ENCODE assay signal across 18 cellular contexts in genomic region chr1:94998128-94998527, GRCh38.
DNase-seq lines count a peak whose midpoint lies in the region; ATAC-seq and TF ChIP-seq lines count a peak whose summit lies in the region.
"Had no signal": no experiment of that assay in that cellular context is flagged by ENCODE, and none has a peak within 500 bp of the region (broad histone marks: within the 10 kb centered on the region; RNA-seq: fewer than 3 reads in every experiment).

No MANE protein-coding gene starts in this region.

- H3K9ac ChIP-seq in endodermal cell (ENCODE audit: extremely low read depth, low read length, poor library complexity, severe bottlenecking) = no peak overlapping the region
- H3K9ac ChIP-seq: BLaER1 treated with 17β-estradiol and CSF1 and Interleukin-3, amounts not matched to agents 10 nM and 100 nM; GM23248 had no signal

- no peak overlapping the region for H3K4me2 ChIP-seq in GM23338
- H3K4me2 ChIP-seq: BLaER1 treated with 17β-estradiol and CSF1 and Interleukin-3, amounts not matched to agents 10 nM and 100 nM had no signal

- H3K36me3 ChIP-seq in GM23338 (ENCODE audit: insufficient read depth) (no peaks in the 10 kb centered on the region), endodermal cell (ENCODE audit: control insufficient read depth, insufficient read depth, low read length) (no peaks in the 10 kb centered on the region)
- H3K36me3 ChIP-seq: BLaER1 treated with 17β-estradiol and CSF1 and Interleukin-3, amounts not matched to agents 10 nM and 100 nM had no signal

- no peaks in the 10 kb centered on the region for H3K9me2 ChIP-seq in GM23338 (ENCODE audit: insufficient read depth)

- H4K20me1 ChIP-seq in GM23338 (replicated peaks; ENCODE audit: insufficient read depth) = no peaks in the 10 kb centered on the region
- H4K20me1 ChIP-seq: BLaER1 treated with 17β-estradiol and CSF1 and Interleukin-3, amounts not matched to agents 10 nM and 100 nM had no signal

- H3K4me3 Mint-ChIP-seq in GM23338 (no peak overlapping the region), endodermal cell (no peak overlapping the region), neural crest cell (no peak overlapping the region)
- H3K4me3 Mint-ChIP-seq: B cell; CD8-positive, alpha-beta T cell; HFFc6 had no signal

- H3K27ac ChIP-seq in GM23338 (ENCODE audit: low read depth) = no peak overlapping the region
- peak overlapping the region; percentile 80 for H3K27ac ChIP-seq in endodermal cell (ENCODE audit: low read depth, low read length)
- H3K27ac ChIP-seq: BLaER1 treated with 17β-estradiol and CSF1 and Interleukin-3, amounts not matched to agents 10 nM and 100 nM; GM23248; HL-60 had no signal

- no peak overlapping the region for H3K27ac Mint-ChIP-seq in GM23338
- H3K27ac Mint-ChIP-seq in endodermal cell = no peak overlapping the region
- peak overlapping the region; percentile 55 for H3K27ac Mint-ChIP-seq in neural crest cell (ENCODE audit: unreplicated experiment)
- H3K27ac Mint-ChIP-seq: B cell; CD8-positive, alpha-beta T cell; HFFc6 had no signal

- 85 to 87% methylated on average over 3 of the region's 3 CpGs for WGBS in endodermal cell (ENCODE audit: insufficient coverage in 1 of 2, insufficient read length in 1 of 2), 2 experiments

- no peaks in the 10 kb centered on the region for H3K4me1 ChIP-seq in GM23338 (ENCODE audit: insufficient read depth)
- peaks cover 9% of the 10 kb centered on the region for H3K4me1 ChIP-seq in endodermal cell (ENCODE audit: control insufficient read depth, insufficient read depth, low read length)
- H3K4me1 ChIP-seq: BLaER1 treated with 17β-estradiol and CSF1 and Interleukin-3, amounts not matched to agents 10 nM and 100 nM had no signal

- no peak overlapping the region for H3K4me3 ChIP-seq in GM23338
- H3K4me3 ChIP-seq in endodermal cell (ENCODE audit: low read length) = no peak overlapping the region
- H3K4me3 ChIP-seq: BLaER1 treated with 17β-estradiol and CSF1 and Interleukin-3, amounts not matched to agents 10 nM and 100 nM; GM23248 had no signal

- no peak overlapping the region for H2AFZ ChIP-seq in GM23338
- H2AFZ ChIP-seq: GM23248 had no signal

- H3K9me3 ChIP-seq in endodermal cell (ENCODE audit: control insufficient read depth, low read length) = no peaks in the 10 kb centered on the region
- H3K9me3 ChIP-seq: BLaER1 treated with 17β-estradiol and CSF1 and Interleukin-3, amounts not matched to agents 10 nM and 100 nM had no signal

- H3K27me3 Mint-ChIP-seq in GM23338 (ENCODE audit: insufficient read depth, low read depth, poor library complexity) (peaks cover 1% of the 10 kb centered on the region), endodermal cell (ENCODE audit: insufficient read depth) (no peaks in the 10 kb centered on the region), neural crest cell (ENCODE audit: low read depth) (no peaks in the 10 kb centered on the region)
- H3K27me3 Mint-ChIP-seq: B cell had no signal

- H3K4me1 Mint-ChIP-seq in GM23338 = peaks cover 31% of the 10 kb centered on the region
- peaks cover 18% of the 10 kb centered on the region for H3K4me1 Mint-ChIP-seq in endodermal cell
- H3K4me1 Mint-ChIP-seq in neural crest cell = peaks cover 49% of the 10 kb centered on the region
- H3K4me1 Mint-ChIP-seq: B cell had no signal

- 0 out of 2 replicates have a peak, but pooled peaks cover 2% of the 10 kb centered on the region for H3F3A ChIP-seq in GM23338 (replicated peaks; ENCODE audit: low read depth)

- no peak for DNase-seq in GM23338 (ENCODE audit: low spot score)
- no peak for DNase-seq in endodermal cell
- DNase-seq in neural crest cell (ENCODE audit: low read depth, low spot score) = no peak
- DNase-seq in activated naive CD4-positive, alpha-beta T cell (lab: John Stamatoyannopoulos, UW) = no peak
- no peak for DNase-seq in activated CD4-positive, alpha-beta T cell treated with anti-CD3 and anti-CD28 coated beads, Interleukin-2, amount 50 U/mL, for 1 hour
- DNase-seq: 8988T; Calu3; CD8-positive, alpha-beta T cell; DMS79 treated with DMSO at 0.1 percent for 48 hours; GF-D8; GM23248; HFFc6 had no signal

- no peaks in the 10 kb centered on the region for H3K79me2 ChIP-seq in GM23338 (replicated peaks; ENCODE audit: insufficient read depth)

- H3K27me3 ChIP-seq in GM23338 (ENCODE audit: insufficient read depth) = no peaks in the 10 kb centered on the region
- H3K27me3 ChIP-seq in endodermal cell (ENCODE audit: control insufficient read depth, insufficient read depth, low read length, poor library complexity, severe bottlenecking) = no peaks in the 10 kb centered on the region
- H3K27me3 ChIP-seq: BLaER1 treated with 17β-estradiol and CSF1 and Interleukin-3, amounts not matched to agents 10 nM and 100 nM had no signal

- ATAC-seq in GM23338 = peak; percentile 64
- no peak for ATAC-seq in GM19467 (IDR thresholded peaks at IDR 0.05; ENCODE audit: unreplicated experiment)
- ATAC-seq in GM19035 (IDR thresholded peaks at IDR 0.05; ENCODE audit: unreplicated experiment) = no peak
- ATAC-seq: CD8-positive, alpha-beta T cell; HCT116 had no signal

- H3K9me3 Mint-ChIP-seq in GM23338 (no peaks in the 10 kb centered on the region), endodermal cell (no peaks in the 10 kb centered on the region), neural crest cell (no peaks in the 10 kb centered on the region)
- H3K9me3 Mint-ChIP-seq: CD8-positive, alpha-beta T cell; HFFc6 had no signal

- TF ChIP-seq CTCF in GM23338 (conservative IDR thresholded peaks at IDR 0.05; ENCODE audit: low read depth in 2 of 2) = no peak
- no peak for TF ChIP-seq CTCF in endodermal cell (conservative IDR thresholded peaks at IDR 0.05)
- TF ChIP-seq CTCF in neural crest cell (conservative IDR thresholded peaks at IDR 0.05) = no peak

- H3K36me3 Mint-ChIP-seq in GM23338 (ENCODE audit: low read depth) (no peaks in the 10 kb centered on the region), endodermal cell (ENCODE audit: low read depth) (no peaks in the 10 kb centered on the region), neural crest cell (ENCODE audit: low read depth) (no peaks in the 10 kb centered on the region)
- H3K36me3 Mint-ChIP-seq: CD8-positive, alpha-beta T cell had no signal

TF ChIP-seq in GM23338, 12 proteins besides CTCF, POLR2A, EP300 and RAD21 (continues in another document):
- TF ChIP-seq JUNB (IDR thresholded peaks at IDR 0.05; ENCODE audit: unreplicated experiment) (no peak), CREB1 (CRISPR knock-in tag; IDR thresholded peaks at IDR 0.05; ENCODE audit: low read depth) (no peak), REST (IDR thresholded peaks at IDR 0.05; ENCODE audit: unreplicated experiment) (no peak), STAT1 (IDR thresholded peaks at IDR 0.05; ENCODE audit: unreplicated experiment) (no peak), POLR2AphosphoS5 (IDR thresholded peaks at IDR 0.05; ENCODE audit: low read depth) (no peak), ZNF331 (CRISPR knock-in tag; IDR thresholded peaks at IDR 0.05; ENCODE audit: low read depth) (no peak), ZNF114 (CRISPR knock-in tag; IDR thresholded peaks at IDR 0.05) (no peak)
